In the genomic region with DNA sequence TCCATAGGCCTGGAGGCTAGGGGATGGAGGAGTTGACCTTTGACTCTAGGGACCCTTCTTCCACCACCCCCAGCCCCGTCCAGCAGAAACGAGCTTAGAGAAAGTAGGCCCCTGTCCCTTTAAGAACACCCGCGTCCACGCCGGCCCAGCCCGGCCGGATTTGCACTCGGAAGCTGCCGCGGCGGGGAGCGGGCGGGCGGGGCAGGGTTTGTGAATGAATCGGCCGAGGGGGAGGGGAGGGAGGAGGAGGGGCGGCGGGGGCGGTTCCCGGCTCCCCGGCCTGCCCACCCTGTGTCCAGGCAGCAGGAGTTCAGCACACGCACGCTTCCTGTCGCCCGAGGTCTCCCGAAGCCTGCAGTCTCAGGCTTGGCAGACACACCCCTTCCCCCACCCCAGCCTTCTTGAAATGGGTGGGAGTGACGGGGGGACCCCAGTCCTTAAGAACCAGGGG, we compare ENCODE assay signal across 9 cellular contexts. TPM values are rescaled to one million over a fixed set of nuclear protein-coding genes. Genes with fewer than 3 reads are reported as not detected.
DNase-seq lines count a peak whose midpoint lies in the region; ATAC-seq and TF ChIP-seq lines count a peak whose summit lies in the region.
"Had no signal": no experiment of that assay in that cellular context is flagged by ENCODE, and none has a peak within 500 bp of the region (broad histone marks: within the 10 kb centered on the region; RNA-seq: fewer than 3 reads in every experiment).

No MANE protein-coding gene starts in this region.

- peaks cover 58% of the 10 kb centered on the region for H3K27me3 Mint-ChIP-seq in activated CD8-positive, alpha-beta memory T cell treated with anti-CD3 and anti-CD28 coated beads, Interleukin-2, amount 10 ng/mL, durations not matched to agents 7 days and 5 days

- no peaks in the 10 kb centered on the region for H4K20me1 ChIP-seq in PC-9 (ENCODE audit: insufficient read depth)

- peaks cover 19% of the 10 kb centered on the region for H3K4me1 Mint-ChIP-seq in stimulated activated effector memory CD8-positive, alpha-beta T cell treated with anti-CD3 and anti-CD28 coated beads, Interleukin-12 subunit alpha, Interleukin-12 subunit beta, amount 100 ng/mL, for 72 hours
- peaks cover 6% of the 10 kb centered on the region for H3K4me1 Mint-ChIP-seq in activated CD8-positive, alpha-beta memory T cell treated with anti-CD3 and anti-CD28 coated beads, Interleukin-2, amount 10 ng/mL, durations not matched to agents 7 days and 5 days

- H3K4me3 ChIP-seq in PC-9 (peak overlapping the region; percentile 51), fibroblast of pulmonary artery (replicated peaks; ENCODE audit: low read depth, low read length) (peak overlapping the region; percentile 17)

- POLR2A ChIA-PET in PC-9 (lab: Charles Lee; ENCODE audit: unreplicated experiment), result no interaction called here

- H3K4me3 Mint-ChIP-seq in stimulated activated effector memory CD8-positive, alpha-beta T cell treated with anti-CD3 and anti-CD28 coated beads, Interleukin-12 subunit alpha, Interleukin-12 subunit beta, amount 100 ng/mL, for 72 hours, result peak overlapping the region; percentile 30
- H3K4me3 Mint-ChIP-seq in activated CD8-positive, alpha-beta memory T cell treated with anti-CD3 and anti-CD28 coated beads, Interleukin-2, amount 10 ng/mL, durations not matched to agents 7 days and 5 days, result no peak overlapping the region

- CTCF ChIA-PET in PC-9 (lab: Charles Lee), result interaction anchor here (0.5 to 0.7 kb wide), 2 partner anchors 9 to 98 kb away, joined by 3 to 5 read pairs; no protein-coding TSS in a partner anchor
- CTCF ChIA-PET in activated CD8-positive, alpha-beta memory T cell treated with anti-CD3 and anti-CD28 coated beads, Interleukin-2, amount 10 ng/mL, durations not matched to agents 7 days and 5 days (lab: Charles Lee), result no interaction called here

- H3K9me2 ChIP-seq in PC-9 (ENCODE audit: insufficient read depth), result no peaks in the 10 kb centered on the region

- H3K36me3 Mint-ChIP-seq in stimulated activated effector memory CD8-positive, alpha-beta T cell treated with anti-CD3 and anti-CD28 coated beads, Interleukin-12 subunit alpha, Interleukin-12 subunit beta, amount 100 ng/mL, for 72 hours, result no peaks in the 10 kb centered on the region
- H3K36me3 Mint-ChIP-seq in activated CD8-positive, alpha-beta memory T cell treated with anti-CD3 and anti-CD28 coated beads, Interleukin-2, amount 10 ng/mL, durations not matched to agents 7 days and 5 days, result peaks cover 2% of the 10 kb centered on the region

- no peaks in the 10 kb centered on the region for H3K36me3 ChIP-seq in PC-9 (ENCODE audit: low read depth)

- TF ChIP-seq CTCF in PC-9 (conservative IDR thresholded peaks at IDR 0.05) (no peak), fibroblast of pulmonary artery (IDR thresholded peaks at IDR 0.05; ENCODE audit: low read length, missing control alignments) (no peak)

- H3K4me2 ChIP-seq in PC-9, result peak overlapping the region; percentile 77

- BruUV-seq in PC-9 (replicated peaks; lab: Mats Ljungman, UMichigan), result no TSS peak

- H3K4me1 ChIP-seq in PC-9 (replicated peaks; ENCODE audit: insufficient read depth), result peaks cover 13% of the 10 kb centered on the region; the same call in 1 of the 2 replicates

- no peak overlapping the region for H3K27ac Mint-ChIP-seq in stimulated activated effector memory CD8-positive, alpha-beta T cell treated with anti-CD3 and anti-CD28 coated beads, Interleukin-12 subunit alpha, Interleukin-12 subunit beta, amount 100 ng/mL, for 72 hours
- H3K27ac Mint-ChIP-seq in activated CD8-positive, alpha-beta memory T cell treated with anti-CD3 and anti-CD28 coated beads, Interleukin-2, amount 10 ng/mL, durations not matched to agents 7 days and 5 days, result no peak overlapping the region

- H3K79me2 ChIP-seq in PC-9 (ENCODE audit: low read depth), result no peaks in the 10 kb centered on the region

- peak; percentile 67 to 68 for DNase-seq in NCI-H2081 (lab: John Stamatoyannopoulos, UW)
- DNase-seq in NCI-H2081 treated with DMSO at 0.1 percent for 48 hours (lab: John Stamatoyannopoulos, UW), result no peak
- DNase-seq in PC-9, result no peak
- DNase-seq in fibroblast of pulmonary artery (ENCODE audit: low read depth), result peak; percentile 21
- DNase-seq in stimulated activated effector memory CD8-positive, alpha-beta T cell treated with anti-CD3 and anti-CD28 coated beads, Interleukin-12 subunit alpha, Interleukin-12 subunit beta, amount 100 ng/mL, for 72 hours (ENCODE audit: low spot score in 2 of 2), result no peak
- DNase-seq in activated CD8-positive, alpha-beta memory T cell treated with anti-CD3 and anti-CD28 coated beads, Interleukin-2, amount 10 ng/mL, durations not matched to agents 7 days and 5 days, result no peak
- no peak for DNase-seq in NOMO-1 treated with DMSO at 0.1 percent for 48 hours (lab: John Stamatoyannopoulos, UW; ENCODE audit: unreplicated experiment)

- H2AFZ ChIP-seq in PC-9, result no peak overlapping the region

- no peaks in the 10 kb centered on the region for H3K9me3 ChIP-seq in PC-9 (ENCODE audit: insufficient read depth, low read depth)

- H3F3A ChIP-seq in PC-9 (ENCODE audit: insufficient read depth, low read depth), result peaks cover 11% of the 10 kb centered on the region

- peaks cover 78% of the 10 kb centered on the region for H3K27me3 ChIP-seq in PC-9 (ENCODE audit: insufficient read depth, low read depth)

- ATAC-seq in stimulated activated effector memory CD8-positive, alpha-beta T cell treated with anti-CD3 and anti-CD28 coated beads, Interleukin-12 subunit alpha, Interleukin-12 subunit beta, amount 100 ng/mL, for 72 hours, result no peak
- no peak for ATAC-seq in GM21367 (IDR thresholded peaks at IDR 0.05; ENCODE audit: unreplicated experiment)
- ATAC-seq in activated CD8-positive, alpha-beta memory T cell treated with anti-CD3 and anti-CD28 coated beads, Interleukin-2, amount 10 ng/mL, durations not matched to agents 7 days and 5 days, result no peak

- intact Hi-C loops in PC-9 (cut with micrococcal nuclease; ENCODE audit: unreplicated experiment), result no loop called here

- peaks cover 2% of the 10 kb centered on the region for H3K9me3 Mint-ChIP-seq in stimulated activated effector memory CD8-positive, alpha-beta T cell treated with anti-CD3 and anti-CD28 coated beads, Interleukin-12 subunit alpha, Interleukin-12 subunit beta, amount 100 ng/mL, for 72 hours
- no peaks in the 10 kb centered on the region for H3K9me3 Mint-ChIP-seq in activated CD8-positive, alpha-beta memory T cell treated with anti-CD3 and anti-CD28 coated beads, Interleukin-2, amount 10 ng/mL, durations not matched to agents 7 days and 5 days (ENCODE audit: low read depth)

- H3K27ac ChIP-seq in PC-9, result no peak overlapping the region
- H3K27ac ChIP-seq: C4-2B had no signal

RNA-seq across cellular contexts. Expression of a gene that starts 1.5 kb away (rescaled TPM):
- 0.17 and 0.20 TPM in 2 replicates for total RNA-seq in PC-9 (2021)
- total RNA-seq in activated CD8-positive, alpha-beta memory T cell treated with anti-CD3 and anti-CD28 coated beads, Interleukin-2, amount 10 ng/mL, durations not matched to agents 7 days and 5 days, result under 1 TPM; 0.02 to 0.18 TPM

RNA-seq across cellular contexts. Expression of a gene that starts 32.7 kb away (rescaled TPM):
- total RNA-seq in PC-9 (2021), result 74.6 and 86.9 TPM in 2 replicates
- total RNA-seq in activated CD8-positive, alpha-beta memory T cell treated with anti-CD3 and anti-CD28 coated beads, Interleukin-2, amount 10 ng/mL, durations not matched to agents 7 days and 5 days, result 10 to 100 TPM; 67.3 to 69.1 TPM

Comparison
In these comparisons a context has a peak if more than half of its experiments do, and no peak if none do; other contexts are left out.
1. DNase-seq: peak in NCI-H2081 (2 of 2) and fibroblast of pulmonary artery (single experiment); none in NCI-H2081 treated with DMSO at 0.1 percent for 48 hours (single experiment), PC-9 (0 of 2), stimulated activated effector memory CD8-positive, alpha-beta T cell treated with anti-CD3 and anti-CD28 coated beads, Interleukin-12 subunit alpha, Interleukin-12 subunit beta, amount 100 ng/mL, for 72 hours (0 of 2), activated CD8-positive, alpha-beta memory T cell treated with anti-CD3 and anti-CD28 coated beads, Interleukin-2, amount 10 ng/mL, durations not matched to agents 7 days and 5 days (single experiment) and NOMO-1 treated with DMSO at 0.1 percent for 48 hours (single experiment).